8 cellular contexts compared by ENCODE assay signal in genomic region chr4:83074086-83074704, GRCh38. TPM values are rescaled to one million over a fixed set of nuclear protein-coding genes. Genes with fewer than 3 reads are reported as not detected.
DNase-seq lines count a peak whose midpoint lies in the region; ATAC-seq lines count a peak whose summit lies in the region.

No MANE protein-coding gene starts in this region.

- CTCF ChIA-PET in activated CD4-positive, alpha-beta T cell treated with anti-CD3 and anti-CD28 coated beads, Interleukin-2, amount 10 ng/mL, durations not matched to agents 7 days and 5 days (lab: Charles Lee), result interaction anchor here (0.6 to 3.2 kb wide), 20 partner anchors 9 to 224 kb away, joined by 3 to 12 read pairs (median 3); partner anchors contain the start of gene COQ2

- H3K27ac ChIP-seq in epithelial cell of prostate, result no peak overlapping the region

- H3K9me3 Mint-ChIP-seq in activated CD4-positive, alpha-beta T cell treated with anti-CD3 and anti-CD28 coated beads, Interleukin-2, amount 10 ng/mL, durations not matched to agents 7 days and 5 days, result no peaks in the 10 kb centered on the region
- no peaks in the 10 kb centered on the region for H3K9me3 Mint-ChIP-seq in natural killer cell treated with Interleukin-12 subunit alpha and Interleukin-12 subunit beta and Interleukin-15 and Interleukin-18, amount 100 ng/mL, for 72 hours

- ATAC-seq in GM19023 (IDR thresholded peaks at IDR 0.05; ENCODE audit: unreplicated experiment) (peak; percentile 92), HG03175 (IDR thresholded peaks at IDR 0.05; ENCODE audit: unreplicated experiment) (peak; percentile 86)
- peak; percentile 91 to 95 for ATAC-seq in natural killer cell treated with Interleukin-12 subunit alpha and Interleukin-12 subunit beta and Interleukin-15 and Interleukin-18, amount 100 ng/mL, for 72 hours

- intact Hi-C loops in posterior vena cava (cut with DNase I), result loop anchor here (5.0 to 10.0 kb wide), 2 partner anchors 188 to 211 kb away; partner anchors contain the start of gene COQ2 (in 1 of the 2)

- DNase-seq in COLO829 (ENCODE audit: low spot score), result peak; percentile 75
- DNase-seq in NCI-H460 (ENCODE audit: extremely low read depth, low read depth), result peak; percentile 67
- DNase-seq in activated CD4-positive, alpha-beta T cell treated with anti-CD3 and anti-CD28 coated beads, Interleukin-2, amount 10 ng/mL, durations not matched to agents 7 days and 5 days, result peak; percentile 89
- peak; percentile 49 for DNase-seq in epithelial cell of prostate (ENCODE audit: low read depth, low spot score)
- DNase-seq in natural killer cell treated with Interleukin-12 subunit alpha and Interleukin-12 subunit beta and Interleukin-15 and Interleukin-18, amount 100 ng/mL, for 72 hours (ENCODE audit: low spot score), result peak; percentile 77
- no peak for DNase-seq in posterior vena cava (ENCODE audit: low spot score)

- H3K27me3 Mint-ChIP-seq in activated CD4-positive, alpha-beta T cell treated with anti-CD3 and anti-CD28 coated beads, Interleukin-2, amount 10 ng/mL, durations not matched to agents 7 days and 5 days, result no peaks in the 10 kb centered on the region
- H3K27me3 Mint-ChIP-seq in natural killer cell treated with Interleukin-12 subunit alpha and Interleukin-12 subunit beta and Interleukin-15 and Interleukin-18, amount 100 ng/mL, for 72 hours, result no peaks in the 10 kb centered on the region

- H3K36me3 Mint-ChIP-seq in activated CD4-positive, alpha-beta T cell treated with anti-CD3 and anti-CD28 coated beads, Interleukin-2, amount 10 ng/mL, durations not matched to agents 7 days and 5 days (ENCODE audit: low read depth), result peaks cover 49% of the 10 kb centered on the region
- peaks cover 30% of the 10 kb centered on the region for H3K36me3 Mint-ChIP-seq in natural killer cell treated with Interleukin-12 subunit alpha and Interleukin-12 subunit beta and Interleukin-15 and Interleukin-18, amount 100 ng/mL, for 72 hours

- H3K27ac Mint-ChIP-seq in activated CD4-positive, alpha-beta T cell treated with anti-CD3 and anti-CD28 coated beads, Interleukin-2, amount 10 ng/mL, durations not matched to agents 7 days and 5 days, result peak overlapping the region; percentile 81
- peak overlapping the region in 1 of 2 donors; percentile 80 for H3K27ac Mint-ChIP-seq in natural killer cell treated with Interleukin-12 subunit alpha and Interleukin-12 subunit beta and Interleukin-15 and Interleukin-18, amount 100 ng/mL, for 72 hours

- POLR2A ChIA-PET in activated CD4-positive, alpha-beta T cell treated with anti-CD3 and anti-CD28 coated beads, Interleukin-2, amount 10 ng/mL, durations not matched to agents 7 days and 5 days (lab: Charles Lee), result interaction anchor here (0.6 to 1.2 kb wide), 4 partner anchors 124 to 207 kb away, joined by 3 to 7 read pairs (median 4); no protein-coding TSS in a partner anchor

- peaks cover 23% of the 10 kb centered on the region for H3K4me1 Mint-ChIP-seq in activated CD4-positive, alpha-beta T cell treated with anti-CD3 and anti-CD28 coated beads, Interleukin-2, amount 10 ng/mL, durations not matched to agents 7 days and 5 days
- H3K4me1 Mint-ChIP-seq in natural killer cell treated with Interleukin-12 subunit alpha and Interleukin-12 subunit beta and Interleukin-15 and Interleukin-18, amount 100 ng/mL, for 72 hours (ENCODE audit: low read depth in 2 of 2), result peaks cover 21 to 23% of the 10 kb centered on the region in 2 donors

- H3K4me3 Mint-ChIP-seq in activated CD4-positive, alpha-beta T cell treated with anti-CD3 and anti-CD28 coated beads, Interleukin-2, amount 10 ng/mL, durations not matched to agents 7 days and 5 days, result peak overlapping the region; percentile 46
- peak overlapping the region; percentile 62 for H3K4me3 Mint-ChIP-seq in natural killer cell treated with Interleukin-12 subunit alpha and Interleukin-12 subunit beta and Interleukin-15 and Interleukin-18, amount 100 ng/mL, for 72 hours

RNA-seq across cellular contexts. Expression of gene COPS4, which starts 39.2 kb away (rescaled TPM):
- total RNA-seq in NCI-H460 (2014; rRNA removed; shearing (Covaris generic)), result 40.4 and 55.3 TPM in 2 replicates
- 24.8 and 26.6 TPM in 2 replicates for polyA plus RNA-seq in NCI-H460 (2014; cell fraction: nucleus; rRNA removed)
- 10 to 100 TPM; 28.0 to 29.3 TPM for total RNA-seq in activated CD4-positive, alpha-beta T cell treated with anti-CD3 and anti-CD28 coated beads, Interleukin-2, amount 10 ng/mL, durations not matched to agents 7 days and 5 days
- 10 to 100 TPM; 28.2 to 35.6 TPM for total RNA-seq in natural killer cell treated with Interleukin-12 subunit alpha and Interleukin-12 subunit beta and Interleukin-15 and Interleukin-18, amount 100 ng/mL, for 72 hours
- total RNA-seq in posterior vena cava, result 10 to 100 TPM; 36.2 to 39.5 TPM

RNA-seq across cellular contexts. Expression of gene PLAC8, which starts 40.3 kb away (rescaled TPM):
- 9.7 and 9.9 TPM in 2 replicates for total RNA-seq in NCI-H460 (2014; rRNA removed; shearing (Covaris generic))
- 1.2 and 4.5 TPM in 2 replicates for polyA plus RNA-seq in NCI-H460 (2014; cell fraction: nucleus; rRNA removed)
- 100 to 1,000 TPM; 395 to 418 TPM for total RNA-seq in activated CD4-positive, alpha-beta T cell treated with anti-CD3 and anti-CD28 coated beads, Interleukin-2, amount 10 ng/mL, durations not matched to agents 7 days and 5 days
- total RNA-seq in natural killer cell treated with Interleukin-12 subunit alpha and Interleukin-12 subunit beta and Interleukin-15 and Interleukin-18, amount 100 ng/mL, for 72 hours, result 10 to 100 TPM; 10.0 to 37.4 TPM
- total RNA-seq in posterior vena cava, result 1 to 10 TPM; 3.8 to 4.6 TPM

Comparison
In these comparisons a context has a peak if more than half of its experiments do, and no peak if none do; other contexts are left out.
1. RNA of gene PLAC8, which starts 40.3 kb away (total RNA-seq): 395 to 418 TPM in activated CD4-positive, alpha-beta T cell treated with anti-CD3 and anti-CD28 coated beads, Interleukin-2, amount 10 ng/mL, durations not matched to agents 7 days and 5 days; 10.0 to 37.4 TPM in natural killer cell treated with Interleukin-12 subunit alpha and Interleukin-12 subunit beta and Interleukin-15 and Interleukin-18, amount 100 ng/mL, for 72 hours, 9.7 to 9.9 TPM in NCI-H460 and 3.8 to 4.6 TPM in posterior vena cava; every median in the first group is over 10 times any median in the second.
2. Peak in every context shown above with its lines, with median percentiles within 50 percentile points of each other: ATAC-seq.